In the genomic region with DNA sequence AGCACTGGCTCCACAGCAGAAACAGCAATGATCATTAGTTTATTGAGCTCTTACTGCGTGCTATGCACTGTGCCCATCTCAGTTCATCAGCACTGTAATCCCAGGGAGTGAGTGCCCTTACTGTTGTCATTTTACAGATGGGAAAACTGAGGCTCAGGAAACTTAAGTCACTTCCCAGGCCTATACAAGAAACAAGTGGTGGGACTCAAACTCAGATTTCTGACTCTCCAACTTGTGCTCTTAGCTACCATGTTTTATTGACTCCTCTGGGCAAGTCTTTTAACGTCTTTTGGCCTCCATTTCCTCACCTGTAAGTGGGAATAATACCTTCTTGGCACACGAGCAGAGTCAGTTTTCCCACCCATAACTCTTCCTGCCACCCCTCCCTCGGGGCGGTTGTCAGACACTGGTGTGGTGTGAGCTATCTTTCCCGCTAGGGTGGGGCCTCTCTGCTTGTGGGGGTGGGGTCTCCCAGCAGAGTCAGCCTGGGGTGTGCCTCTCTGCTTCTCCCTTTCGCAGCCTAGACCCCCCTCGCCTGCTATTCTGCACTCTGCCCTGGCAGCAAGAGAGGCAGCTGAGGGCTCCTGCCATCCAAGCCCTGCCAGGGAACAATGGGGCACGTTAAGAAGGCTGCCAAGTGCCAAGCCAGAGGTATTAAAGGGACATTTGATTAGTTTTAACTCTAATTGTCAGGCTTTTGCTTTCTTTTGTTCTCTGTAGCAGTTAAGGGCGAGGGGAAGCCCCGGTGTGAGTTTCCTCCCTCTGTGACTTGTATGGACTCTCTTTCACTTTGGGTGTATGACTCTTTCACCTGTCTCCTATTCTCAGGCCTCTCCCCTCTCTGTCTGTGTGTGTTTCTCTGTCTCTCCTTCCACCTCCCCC, we compare ENCODE assay signal across 1 cellular context.
TF ChIP-seq lines count a peak whose summit lies in the region.

No MANE protein-coding gene starts in this region.

TF ChIP-seq in GM23338, 12 proteins besides CTCF, POLR2A, EP300 and RAD21 (continued from another document):
- TF ChIP-seq, protein P1, sequence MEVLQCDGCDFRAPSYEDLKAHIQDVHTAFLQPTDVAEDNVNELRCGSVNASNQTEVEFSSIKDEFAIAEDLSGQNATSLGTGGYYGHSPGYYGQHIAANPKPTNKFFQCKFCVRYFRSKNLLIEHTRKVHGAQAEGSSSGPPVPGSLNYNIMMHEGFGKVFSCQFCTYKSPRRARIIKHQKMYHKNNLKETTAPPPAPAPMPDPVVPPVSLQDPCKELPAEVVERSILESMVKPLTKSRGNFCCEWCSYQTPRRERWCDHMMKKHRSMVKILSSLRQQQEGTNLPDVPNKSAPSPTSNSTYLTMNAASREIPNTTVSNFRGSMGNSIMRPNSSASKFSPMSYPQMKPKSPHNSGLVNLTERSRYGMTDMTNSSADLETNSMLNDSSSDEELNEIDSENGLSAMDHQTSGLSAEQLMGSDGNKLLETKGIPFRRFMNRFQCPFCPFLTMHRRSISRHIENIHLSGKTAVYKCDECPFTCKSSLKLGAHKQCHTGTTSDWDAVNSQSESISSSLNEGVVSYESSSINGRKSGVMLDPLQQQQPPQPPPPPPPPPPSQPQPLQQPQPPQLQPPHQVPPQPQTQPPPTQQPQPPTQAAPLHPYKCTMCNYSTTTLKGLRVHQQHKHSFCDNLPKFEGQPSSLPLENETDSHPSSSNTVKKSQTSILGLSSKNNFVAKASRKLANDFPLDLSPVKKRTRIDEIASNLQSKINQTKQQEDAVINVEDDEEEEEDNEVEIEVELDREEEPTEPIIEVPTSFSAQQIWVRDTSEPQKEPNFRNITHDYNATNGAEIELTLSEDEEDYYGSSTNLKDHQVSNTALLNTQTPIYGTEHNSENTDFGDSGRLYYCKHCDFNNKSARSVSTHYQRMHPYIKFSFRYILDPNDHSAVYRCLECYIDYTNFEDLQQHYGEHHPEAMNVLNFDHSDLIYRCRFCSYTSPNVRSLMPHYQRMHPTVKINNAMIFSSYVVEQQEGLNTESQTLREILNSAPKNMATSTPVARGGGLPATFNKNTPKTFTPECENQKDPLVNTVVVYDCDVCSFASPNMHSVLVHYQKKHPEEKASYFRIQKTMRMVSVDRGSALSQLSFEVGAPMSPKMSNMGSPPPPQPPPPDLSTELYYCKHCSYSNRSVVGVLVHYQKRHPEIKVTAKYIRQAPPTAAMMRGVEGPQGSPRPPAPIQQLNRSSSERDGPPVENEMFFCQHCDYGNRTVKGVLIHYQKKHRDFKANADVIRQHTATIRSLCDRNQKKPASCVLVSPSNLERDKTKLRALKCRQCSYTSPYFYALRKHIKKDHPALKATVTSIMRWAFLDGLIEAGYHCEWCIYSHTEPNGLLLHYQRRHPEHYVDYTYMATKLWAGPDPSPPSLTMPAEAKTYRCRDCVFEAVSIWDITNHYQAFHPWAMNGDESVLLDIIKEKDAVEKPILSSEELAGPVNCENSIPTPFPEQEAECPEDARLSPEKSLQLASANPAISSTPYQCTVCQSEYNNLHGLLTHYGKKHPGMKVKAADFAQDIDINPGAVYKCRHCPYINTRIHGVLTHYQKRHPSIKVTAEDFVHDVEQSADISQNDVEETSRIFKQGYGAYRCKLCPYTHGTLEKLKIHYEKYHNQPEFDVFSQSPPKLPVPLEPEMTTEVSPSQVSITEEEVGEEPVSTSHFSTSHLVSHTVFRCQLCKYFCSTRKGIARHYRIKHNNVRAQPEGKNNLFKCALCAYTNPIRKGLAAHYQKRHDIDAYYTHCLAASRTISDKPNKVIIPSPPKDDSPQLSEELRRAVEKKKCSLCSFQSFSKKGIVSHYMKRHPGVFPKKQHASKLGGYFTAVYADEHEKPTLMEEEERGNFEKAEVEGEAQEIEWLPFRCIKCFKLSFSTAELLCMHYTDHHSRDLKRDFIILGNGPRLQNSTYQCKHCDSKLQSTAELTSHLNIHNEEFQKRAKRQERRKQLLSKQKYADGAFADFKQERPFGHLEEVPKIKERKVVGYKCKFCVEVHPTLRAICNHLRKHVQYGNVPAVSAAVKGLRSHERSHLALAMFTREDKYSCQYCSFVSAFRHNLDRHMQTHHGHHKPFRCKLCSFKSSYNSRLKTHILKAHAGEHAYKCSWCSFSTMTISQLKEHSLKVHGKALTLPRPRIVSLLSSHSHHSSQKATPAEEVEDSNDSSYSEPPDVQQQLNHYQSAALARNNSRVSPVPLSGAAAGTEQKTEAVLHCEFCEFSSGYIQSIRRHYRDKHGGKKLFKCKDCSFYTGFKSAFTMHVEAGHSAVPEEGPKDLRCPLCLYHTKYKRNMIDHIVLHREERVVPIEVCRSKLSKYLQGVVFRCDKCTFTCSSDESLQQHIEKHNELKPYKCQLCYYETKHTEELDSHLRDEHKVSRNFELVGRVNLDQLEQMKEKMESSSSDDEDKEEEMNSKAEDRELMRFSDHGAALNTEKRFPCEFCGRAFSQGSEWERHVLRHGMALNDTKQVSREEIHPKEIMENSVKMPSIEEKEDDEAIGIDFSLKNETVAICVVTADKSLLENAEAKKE (CRISPR knock-in tag; IDR thresholded peaks at IDR 0.05): no peak
- TF ChIP-seq, protein P2, sequence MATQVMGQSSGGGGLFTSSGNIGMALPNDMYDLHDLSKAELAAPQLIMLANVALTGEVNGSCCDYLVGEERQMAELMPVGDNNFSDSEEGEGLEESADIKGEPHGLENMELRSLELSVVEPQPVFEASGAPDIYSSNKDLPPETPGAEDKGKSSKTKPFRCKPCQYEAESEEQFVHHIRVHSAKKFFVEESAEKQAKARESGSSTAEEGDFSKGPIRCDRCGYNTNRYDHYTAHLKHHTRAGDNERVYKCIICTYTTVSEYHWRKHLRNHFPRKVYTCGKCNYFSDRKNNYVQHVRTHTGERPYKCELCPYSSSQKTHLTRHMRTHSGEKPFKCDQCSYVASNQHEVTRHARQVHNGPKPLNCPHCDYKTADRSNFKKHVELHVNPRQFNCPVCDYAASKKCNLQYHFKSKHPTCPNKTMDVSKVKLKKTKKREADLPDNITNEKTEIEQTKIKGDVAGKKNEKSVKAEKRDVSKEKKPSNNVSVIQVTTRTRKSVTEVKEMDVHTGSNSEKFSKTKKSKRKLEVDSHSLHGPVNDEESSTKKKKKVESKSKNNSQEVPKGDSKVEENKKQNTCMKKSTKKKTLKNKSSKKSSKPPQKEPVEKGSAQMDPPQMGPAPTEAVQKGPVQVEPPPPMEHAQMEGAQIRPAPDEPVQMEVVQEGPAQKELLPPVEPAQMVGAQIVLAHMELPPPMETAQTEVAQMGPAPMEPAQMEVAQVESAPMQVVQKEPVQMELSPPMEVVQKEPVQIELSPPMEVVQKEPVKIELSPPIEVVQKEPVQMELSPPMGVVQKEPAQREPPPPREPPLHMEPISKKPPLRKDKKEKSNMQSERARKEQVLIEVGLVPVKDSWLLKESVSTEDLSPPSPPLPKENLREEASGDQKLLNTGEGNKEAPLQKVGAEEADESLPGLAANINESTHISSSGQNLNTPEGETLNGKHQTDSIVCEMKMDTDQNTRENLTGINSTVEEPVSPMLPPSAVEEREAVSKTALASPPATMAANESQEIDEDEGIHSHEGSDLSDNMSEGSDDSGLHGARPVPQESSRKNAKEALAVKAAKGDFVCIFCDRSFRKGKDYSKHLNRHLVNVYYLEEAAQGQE (IDR thresholded peaks at IDR 0.05; ENCODE audit: unreplicated experiment): no peak
- no peak for TF ChIP-seq JUNB (IDR thresholded peaks at IDR 0.05; ENCODE audit: unreplicated experiment)
- TF ChIP-seq ZNF114 (CRISPR knock-in tag; IDR thresholded peaks at IDR 0.05): no peak
- no peak for TF ChIP-seq CREB1 (CRISPR knock-in tag; IDR thresholded peaks at IDR 0.05; ENCODE audit: low read depth)
- TF ChIP-seq ZNF331 (CRISPR knock-in tag; IDR thresholded peaks at IDR 0.05; ENCODE audit: low read depth): no peak
- TF ChIP-seq, protein P3, sequence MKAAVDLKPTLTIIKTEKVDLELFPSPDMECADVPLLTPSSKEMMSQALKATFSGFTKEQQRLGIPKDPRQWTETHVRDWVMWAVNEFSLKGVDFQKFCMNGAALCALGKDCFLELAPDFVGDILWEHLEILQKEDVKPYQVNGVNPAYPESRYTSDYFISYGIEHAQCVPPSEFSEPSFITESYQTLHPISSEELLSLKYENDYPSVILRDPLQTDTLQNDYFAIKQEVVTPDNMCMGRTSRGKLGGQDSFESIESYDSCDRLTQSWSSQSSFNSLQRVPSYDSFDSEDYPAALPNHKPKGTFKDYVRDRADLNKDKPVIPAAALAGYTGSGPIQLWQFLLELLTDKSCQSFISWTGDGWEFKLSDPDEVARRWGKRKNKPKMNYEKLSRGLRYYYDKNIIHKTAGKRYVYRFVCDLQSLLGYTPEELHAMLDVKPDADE (IDR thresholded peaks at IDR 0.05): no peak
- TF ChIP-seq POLR2AphosphoS5 (IDR thresholded peaks at IDR 0.05; ENCODE audit: low read depth): no peak
- no peak for TF ChIP-seq STAT1 (IDR thresholded peaks at IDR 0.05; ENCODE audit: unreplicated experiment)
- no peak for TF ChIP-seq EZH2 (IDR thresholded peaks at IDR 0.05; ENCODE audit: low read depth, unreplicated experiment)
- no peak for TF ChIP-seq EZH2phosphoT487 (IDR thresholded peaks at IDR 0.05; ENCODE audit: unreplicated experiment)
